Comparison of ENCODE assay signal across 25 cellular contexts in genomic region chr1:25492323-25492722, GRCh38.
"Had no signal": no experiment of that assay in that cellular context is flagged by ENCODE, and none has a peak within 500 bp of the region (broad histone marks: within the 10 kb centered on the region; RNA-seq: fewer than 3 reads in every experiment).

No MANE protein-coding gene starts in this region.

- H3K27ac Mint-ChIP-seq: activated B cell treated with CpG ODN at 0.5 μM for 24 hours; activated CD4-positive, alpha-beta memory T cell treated with anti-CD3 and anti-CD28 coated beads, Interleukin-2, amount 10 ng/mL, durations not matched to agents 7 days and 5 days; activated CD8-positive, alpha-beta memory T cell treated with anti-CD3 and anti-CD28 coated beads, Interleukin-2, amount 10 ng/mL, durations not matched to agents 7 days and 5 days; dendritic cell treated with granulocyte-macrophage colony-stimulating factor and Interleukin-4, amounts not matched to agents 40 ng/mL and 50 ng/mL, for 4 days; T-helper 2 cell treated with Interferon-gamma antibody and Interleukin-4, amounts not matched to agents 5 μg/mL and 100 μg/mL, for 36 hours had no signal

- H3K9me3 Mint-ChIP-seq: activated B cell treated with CpG ODN at 0.5 μM for 24 hours; activated CD4-positive, alpha-beta memory T cell treated with anti-CD3 and anti-CD28 coated beads, Interleukin-2, amount 10 ng/mL, durations not matched to agents 7 days and 5 days; dendritic cell treated with granulocyte-macrophage colony-stimulating factor and Interleukin-4, amounts not matched to agents 40 ng/mL and 50 ng/mL, for 4 days; immature natural killer cell; naive thymus-derived CD8-positive, alpha-beta T cell; T-helper 2 cell treated with Interferon-gamma antibody and Interleukin-4, amounts not matched to agents 5 μg/mL and 100 μg/mL, for 36 hours had no signal

- H3K27ac ChIP-seq: breast epithelium, epithelial cell of prostate, foreskin keratinocyte, pancreas, right lobe of liver, testis, upper lobe of left lung had no signal

- H3K27me3 ChIP-seq: breast epithelium, foreskin keratinocyte, pancreas, right lobe of liver, testis, upper lobe of left lung had no signal

- H3K27me3 Mint-ChIP-seq: activated B cell treated with CpG ODN at 0.5 μM for 24 hours; activated CD4-positive, alpha-beta memory T cell treated with anti-CD3 and anti-CD28 coated beads, Interleukin-2, amount 10 ng/mL, durations not matched to agents 7 days and 5 days; activated CD8-positive, alpha-beta memory T cell treated with anti-CD3 and anti-CD28 coated beads, Interleukin-2, amount 10 ng/mL, durations not matched to agents 7 days and 5 days; dendritic cell treated with granulocyte-macrophage colony-stimulating factor and Interleukin-4, amounts not matched to agents 40 ng/mL and 50 ng/mL, for 4 days; naive thymus-derived CD8-positive, alpha-beta T cell had no signal

- H3K4me1 ChIP-seq: breast epithelium, foreskin keratinocyte, pancreas, testis, upper lobe of left lung had no signal

- H3K4me1 Mint-ChIP-seq: activated B cell treated with CpG ODN at 0.5 μM for 24 hours, immature natural killer cell had no signal

- H3K4me3 Mint-ChIP-seq: activated B cell treated with CpG ODN at 0.5 μM for 24 hours; activated CD4-positive, alpha-beta memory T cell treated with anti-CD3 and anti-CD28 coated beads, Interleukin-2, amount 10 ng/mL, durations not matched to agents 7 days and 5 days; activated CD8-positive, alpha-beta memory T cell treated with anti-CD3 and anti-CD28 coated beads, Interleukin-2, amount 10 ng/mL, durations not matched to agents 7 days and 5 days; dendritic cell treated with granulocyte-macrophage colony-stimulating factor and Interleukin-4, amounts not matched to agents 40 ng/mL and 50 ng/mL, for 4 days; immature natural killer cell; naive thymus-derived CD8-positive, alpha-beta T cell; T-helper 2 cell treated with Interferon-gamma antibody and Interleukin-4, amounts not matched to agents 5 μg/mL and 100 μg/mL, for 36 hours had no signal

- DNase-seq: activated B cell treated with CpG ODN at 0.5 μM for 24 hours; activated CD4-positive, alpha-beta memory T cell treated with anti-CD3 and anti-CD28 coated beads, Interleukin-2, amount 10 ng/mL, durations not matched to agents 7 days and 5 days; activated CD4-positive, alpha-beta T cell treated with anti-CD3 and anti-CD28 coated beads for 4 hours; activated CD8-positive, alpha-beta memory T cell treated with anti-CD3 and anti-CD28 coated beads, Interleukin-2, amount 10 ng/mL, durations not matched to agents 7 days and 5 days; activated naive CD4-positive, alpha-beta T cell; cerebellar nuclear complex; effector memory CD4-positive, alpha-beta T cell; foreskin keratinocyte; head of caudate nucleus; immature natural killer cell; kidney glomerular epithelial cell; mesenchymal stem cell; naive thymus-derived CD8-positive, alpha-beta T cell; pancreas; right lobe of liver; small intestine; stimulated activated CD4-positive, alpha-beta T cell treated with anti-CD3 and anti-CD28 coated beads, Interleukin-15, amount 100 ng/mL, for 24 hours; stimulated activated CD4-positive, alpha-beta T cell treated with anti-CD3 and anti-CD28 coated beads, Interleukin-4, amount 100 ng/mL, for 1 hour; SW 1271; testis; upper lobe of left lung had no signal

- H3K4me3 ChIP-seq: breast epithelium, pancreas, right lobe of liver, testis, upper lobe of left lung had no signal

- H3K9me3 ChIP-seq: breast epithelium, pancreas, right lobe of liver, testis, upper lobe of left lung had no signal

- ATAC-seq: activated CD8-positive, alpha-beta memory T cell treated with anti-CD3 and anti-CD28 coated beads, Interleukin-2, amount 10 ng/mL, durations not matched to agents 7 days and 5 days; foreskin keratinocyte; naive thymus-derived CD8-positive, alpha-beta T cell; pancreas had no signal
